Comparison of ENCODE assay signal across 19 cellular contexts in the genomic region with DNA sequence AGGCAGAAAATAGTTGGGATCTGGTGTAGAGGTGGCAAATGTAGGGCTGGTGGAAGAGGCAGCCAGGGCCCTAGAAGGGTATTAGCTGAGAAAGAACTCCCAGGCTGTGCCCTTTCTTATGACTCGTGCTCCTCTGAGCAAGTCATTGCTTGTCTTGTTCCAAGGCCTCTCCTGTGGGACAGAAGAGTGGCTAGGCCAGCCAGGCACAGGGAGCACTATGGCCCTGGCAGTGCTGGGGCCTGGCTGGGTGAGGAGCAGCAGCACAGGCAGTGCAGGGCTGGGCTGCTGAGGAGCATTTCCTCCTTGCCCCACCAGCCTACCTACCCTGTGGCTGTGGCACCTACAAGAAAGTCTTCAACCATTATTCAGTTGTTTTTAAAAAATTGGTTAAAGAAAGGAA.
DNase-seq lines count a peak whose midpoint lies in the region; ATAC-seq, FAIRE-seq and TF ChIP-seq lines count a peak whose summit lies in the region.
"Had no signal": no experiment of that assay in that cellular context is flagged by ENCODE, and none has a peak within 500 bp of the region (broad histone marks: within the 10 kb centered on the region; RNA-seq: fewer than 3 reads in every experiment).

No MANE protein-coding gene starts in this region.

- no peak overlapping the region for H3K4ac ChIP-seq in neuronal stem cell (ENCODE audit: low read length)

- H3K27me3 ChIP-seq in OCI-LY3 (ENCODE audit: low read depth, low read length) (no peaks in the 10 kb centered on the region), neuronal stem cell (ENCODE audit: control insufficient read depth in 3 of 3, insufficient read depth in 3 of 3, low read depth in 1 of 3, low read length in 3 of 3) (no peaks in the 10 kb centered on the region)

- H3K36me3 ChIP-seq in OCI-LY3 (replicated peaks; ENCODE audit: low read depth, low read length) (no peaks in the 10 kb centered on the region), neuronal stem cell (replicated peaks in 1 of 2; ENCODE audit: control insufficient read depth in 2 of 2, insufficient read depth in 2 of 2, low read length in 2 of 2) (no peaks in the 10 kb centered on the region), kidney (ENCODE audit: control insufficient read depth in 1 of 2, insufficient read depth in 2 of 2, low read length in 2 of 2) (no peaks in the 10 kb centered on the region)

- H4K8ac ChIP-seq in neuronal stem cell (ENCODE audit: low read depth, low read length): no peak overlapping the region

- no peak overlapping the region for H2BK15ac ChIP-seq in neuronal stem cell (ENCODE audit: low read length)

- H3K9ac ChIP-seq in OCI-LY3 (ENCODE audit: low read length): no peak overlapping the region
- H3K9ac ChIP-seq in neuronal stem cell (ENCODE audit: low read depth, low read length, poor library complexity): no peak overlapping the region
- no peak overlapping the region for H3K9ac ChIP-seq in kidney (ENCODE audit: low read length in 2 of 2)

- no peak for FAIRE-seq in kidney (lab: Jason Lieb, UNC)
- FAIRE-seq: A549, D721Med, G401.6, GM12892, GM19239, HTR-8/SVneo, K562 had no signal

- H2AK5ac ChIP-seq in neuronal stem cell (ENCODE audit: low read depth, low read length): no peak overlapping the region

- peak overlapping the region; percentile 49; the same call in 1 of the 2 replicates for H2AFZ ChIP-seq in OCI-LY3 (ENCODE audit: low read depth, low read length)
- no peak overlapping the region for H2AFZ ChIP-seq in neuronal stem cell (ENCODE audit: low read length)

- no peak overlapping the region for H2BK120ac ChIP-seq in neuronal stem cell (ENCODE audit: low read depth, low read length)

- peak; percentile 38 for ATAC-seq in esophagus mucosa
- no peak for ATAC-seq in GM18505 (IDR thresholded peaks at IDR 0.05; ENCODE audit: unreplicated experiment)
- ATAC-seq in HG02642 (IDR thresholded peaks at IDR 0.05; ENCODE audit: poor library complexity, unreplicated experiment): no peak
- ATAC-seq: A549; CD8-positive, alpha-beta T cell; K562 had no signal

- no peak overlapping the region for H2BK5ac ChIP-seq in neuronal stem cell (ENCODE audit: low read length)

- TF ChIP-seq CTCF in OCI-LY3 (IDR thresholded peaks at IDR 0.05; ENCODE audit: low read depth, low read length): no peak
- TF ChIP-seq CTCF in kidney (IDR thresholded peaks at IDR 0.05; ENCODE audit: borderline replicate concordance, extremely low read depth, insufficient read depth): no peak

- no peaks in the 10 kb centered on the region for H3K79me1 ChIP-seq in neuronal stem cell (ENCODE audit: low read depth, low read length)

- H3K4me3 ChIP-seq in OCI-LY3 (ENCODE audit: low read length) (no peak overlapping the region), neuronal stem cell (ENCODE audit: low read length in 2 of 2) (no peak overlapping the region), kidney (ENCODE audit: low read length in 2 of 2) (no peak overlapping the region)
- H3K4me3 ChIP-seq: A549, K562 had no signal

- DNase-seq in HPDE6-E6E7 (ENCODE audit: extremely low spot score) (peak; percentile 6), neuronal stem cell (ENCODE audit: low spot score) (no peak), kidney (no peak)
- DNase-seq: CD8-positive, alpha-beta T cell; COR-L47; DMS153; DMS79 treated with DMSO at 0.1 percent for 48 hours; EL had no signal

- H3K79me2 ChIP-seq in OCI-LY3 (ENCODE audit: low read length): no peaks in the 10 kb centered on the region

- no peak for TF ChIP-seq POLR2A in GM18505 (IDR thresholded peaks at IDR 0.05; ENCODE audit: borderline replicate concordance, extremely low read depth, insufficient read depth, insufficient read length)

- peak overlapping the region; percentile 83 for H3K18ac ChIP-seq in neuronal stem cell (ENCODE audit: low read length)

- no peak overlapping the region for H4K91ac ChIP-seq in neuronal stem cell (ENCODE audit: low read depth, low read length, poor library complexity)

- no peak overlapping the region for H3K14ac ChIP-seq in neuronal stem cell (ENCODE audit: low read length)

- no peaks in the 10 kb centered on the region for H3K9me3 ChIP-seq in OCI-LY3 (ENCODE audit: insufficient read depth, low read length)
- H3K9me3 ChIP-seq in neuronal stem cell (replicated peaks in 1 of 2; ENCODE audit: control insufficient read depth in 2 of 2, insufficient read depth in 1 of 2, low read depth in 1 of 2, low read length in 2 of 2): no peaks in the 10 kb centered on the region
- no peaks in the 10 kb centered on the region for H3K9me3 ChIP-seq in kidney (ENCODE audit: control insufficient read depth in 1 of 2, low read length in 2 of 2)
- H3K9me3 ChIP-seq: A549 had no signal

- intact Hi-C loops in kidney (cut with DNase I): no loop called here

- H3K23ac ChIP-seq in neuronal stem cell (ENCODE audit: low read depth, low read length, poor library complexity): peak overlapping the region; percentile 98

- H3K4me1 ChIP-seq in OCI-LY3 (ENCODE audit: low read length): peaks cover 7% of the 10 kb centered on the region
- H3K4me1 ChIP-seq in neuronal stem cell (ENCODE audit: control insufficient read depth in 2 of 2, insufficient read depth in 1 of 2, low read depth in 1 of 2, low read length in 2 of 2): no peaks in the 10 kb centered on the region
- H3K4me1 ChIP-seq in kidney (ENCODE audit: control insufficient read depth in 1 of 2, insufficient read depth in 1 of 2, low read depth in 1 of 2, low read length in 2 of 2): no peaks in the 10 kb centered on the region
- H3K4me1 ChIP-seq: A549 had no signal

- no peaks in the 10 kb centered on the region for H4K20me1 ChIP-seq in OCI-LY3 (ENCODE audit: insufficient read depth, low read length)

- H3K4me2 ChIP-seq in OCI-LY3 (ENCODE audit: low read length): no peak overlapping the region
- H3K4me2 ChIP-seq in neuronal stem cell (ENCODE audit: insufficient read depth, low read length, poor library complexity, severe bottlenecking): no peak overlapping the region
- H3K4me2 ChIP-seq: A549 had no signal

- no CpG with 5 or more reads among the region's 1 CpG for WGBS in neuronal stem cell (ENCODE audit: extremely low coverage in 2 of 2, insufficient read length in 2 of 2, insufficient replicate concordance in 1 of 2), 2 donors

- H3K27ac ChIP-seq in OCI-LY3 (ENCODE audit: low read length): no peak overlapping the region
- no peak overlapping the region for H3K27ac ChIP-seq in neuronal stem cell (replicated peaks; ENCODE audit: low read length)
- H3K27ac ChIP-seq in kidney (ENCODE audit: low read depth in 2 of 2, low read length in 2 of 2): no peak overlapping the region
- H3K27ac ChIP-seq: A549 had no signal

- no peak overlapping the region for H2BK12ac ChIP-seq in neuronal stem cell (ENCODE audit: low read length)
